8 cellular contexts compared by ENCODE assay signal in genomic region chr15:55290361-55291057, GRCh38. TPM values are rescaled to one million over a fixed set of nuclear protein-coding genes. Genes with fewer than 3 reads are reported as not detected.
A peak's percentile ranks its signal among the peaks of the same experiment; 100 is the strongest.
DNase-seq lines count a peak whose midpoint lies in the region; ATAC-seq and TF ChIP-seq lines count a peak whose summit lies in the region.

No MANE protein-coding gene starts in this region.

- peak; percentile 95 for TF ChIP-seq CTCF in Panc1 (IDR thresholded peaks at IDR 0.05)

- H3K36me3 Mint-ChIP-seq in activated T-helper 1 cell treated with anti-CD3 and anti-CD28 coated beads, Interleukin-12 subunit alpha, Interleukin-12 subunit beta, Interleukin-2, Interleukin-4 antibody, amounts not matched to agents 30 ng/mL and 10 ng/mL and 1 ng/mL, durations not matched to agents 14 hours and 24 hours and 36 hours (ENCODE audit: low read depth): peaks cover 22% of the 10 kb centered on the region
- peaks cover 0 to 4% (median 3%) of the 10 kb centered on the region in 3 donors for H3K36me3 Mint-ChIP-seq in naive thymus-derived CD8-positive, alpha-beta T cell

- CTCF ChIA-PET in Panc1 (lab: Charles Lee): no interaction called here

- no TSS peak for BruUV-seq in Panc1 (replicated peaks; lab: Mats Ljungman, UMichigan)

- peaks cover 32% of the 10 kb centered on the region for H3K4me1 Mint-ChIP-seq in activated T-helper 1 cell treated with anti-CD3 and anti-CD28 coated beads, Interleukin-12 subunit alpha, Interleukin-12 subunit beta, Interleukin-2, Interleukin-4 antibody, amounts not matched to agents 30 ng/mL and 10 ng/mL and 1 ng/mL, durations not matched to agents 14 hours and 24 hours and 36 hours (ENCODE audit: low read depth)
- H3K4me1 Mint-ChIP-seq in naive thymus-derived CD8-positive, alpha-beta T cell: peaks cover 18 to 39% (median 36%) of the 10 kb centered on the region in 4 donors

- H3K9me3 ChIP-seq in Panc1 (ENCODE audit: control insufficient read depth, insufficient read depth, low read depth, low read length): no peaks in the 10 kb centered on the region

- H3K4me1 ChIP-seq in Panc1 (ENCODE audit: control insufficient read depth, insufficient read depth, low read length): peaks cover 4% of the 10 kb centered on the region; the same call in 1 of the 2 replicates

- 0 out of 2 replicates have a peak overlapping the region, but pooled peaks have one; percentile 34 for H3K27ac ChIP-seq in Panc1 (ENCODE audit: low read length)

- H3K27ac Mint-ChIP-seq in activated T-helper 1 cell treated with anti-CD3 and anti-CD28 coated beads, Interleukin-12 subunit alpha, Interleukin-12 subunit beta, Interleukin-2, Interleukin-4 antibody, amounts not matched to agents 30 ng/mL and 10 ng/mL and 1 ng/mL, durations not matched to agents 14 hours and 24 hours and 36 hours: peak overlapping the region; percentile 91
- H3K27ac Mint-ChIP-seq in naive thymus-derived CD8-positive, alpha-beta T cell: peak overlapping the region; percentile 86 to 98 (median 95)

- H3K27me3 Mint-ChIP-seq in activated T-helper 1 cell treated with anti-CD3 and anti-CD28 coated beads, Interleukin-12 subunit alpha, Interleukin-12 subunit beta, Interleukin-2, Interleukin-4 antibody, amounts not matched to agents 30 ng/mL and 10 ng/mL and 1 ng/mL, durations not matched to agents 14 hours and 24 hours and 36 hours (ENCODE audit: insufficient read depth): no peaks in the 10 kb centered on the region
- H3K27me3 Mint-ChIP-seq in naive thymus-derived CD8-positive, alpha-beta T cell: peaks cover 0 to 3% (median 0%) of the 10 kb centered on the region in 5 donors

- H3K4me3 Mint-ChIP-seq in activated T-helper 1 cell treated with anti-CD3 and anti-CD28 coated beads, Interleukin-12 subunit alpha, Interleukin-12 subunit beta, Interleukin-2, Interleukin-4 antibody, amounts not matched to agents 30 ng/mL and 10 ng/mL and 1 ng/mL, durations not matched to agents 14 hours and 24 hours and 36 hours: peak overlapping the region; percentile 86
- H3K4me3 Mint-ChIP-seq in naive thymus-derived CD8-positive, alpha-beta T cell: peak overlapping the region; percentile 85 to 95 (median 92)

- peak; percentile 70 for ATAC-seq in GM21825 (IDR thresholded peaks at IDR 0.05; ENCODE audit: unreplicated experiment)
- peak; percentile 96 for ATAC-seq in Panc1
- ATAC-seq in naive thymus-derived CD8-positive, alpha-beta T cell: peak; percentile 79 to 83

- H3K36me3 ChIP-seq in Panc1 (ENCODE audit: control insufficient read depth, insufficient read depth, low read length): no peaks in the 10 kb centered on the region

- intact Hi-C loops in Panc1 (cut with micrococcal nuclease; ENCODE audit: unreplicated experiment): loop anchor here (1.0 kb wide), 1 partner anchor 73 kb away; no protein-coding TSS in a partner anchor
- intact Hi-C loops in activated T-helper 1 cell treated with anti-CD3 and anti-CD28 coated beads, Interleukin-12 subunit alpha, Interleukin-12 subunit beta, Interleukin-2, Interleukin-4 antibody, amounts not matched to agents 30 ng/mL and 10 ng/mL and 1 ng/mL, durations not matched to agents 14 hours and 24 hours and 36 hours (cut with micrococcal nuclease): loop anchor here (1.0 to 2.0 kb wide), 6 partner anchors 10 to 149 kb away; partner anchors contain the start of genes CCPG1, PIERCE2, PIGB and PIGBOS1

- in situ Hi-C loops in Panc1 (cut with HindIII; ENCODE audit: low pct_unique_long_range_greater_than_20kb, low sequenced_read_pairs): no loop called here

- H3K27me3 ChIP-seq in Panc1 (ENCODE audit: control insufficient read depth, insufficient read depth, low read length): no peaks in the 10 kb centered on the region

- no peaks in the 10 kb centered on the region for H3K9me3 Mint-ChIP-seq in activated T-helper 1 cell treated with anti-CD3 and anti-CD28 coated beads, Interleukin-12 subunit alpha, Interleukin-12 subunit beta, Interleukin-2, Interleukin-4 antibody, amounts not matched to agents 30 ng/mL and 10 ng/mL and 1 ng/mL, durations not matched to agents 14 hours and 24 hours and 36 hours
- H3K9me3 Mint-ChIP-seq in naive thymus-derived CD8-positive, alpha-beta T cell: no peaks in the 10 kb centered on the region

- DNase-seq in EH (ENCODE audit: low read depth): peak; percentile 77
- DNase-seq in KG1 (lab: John Stamatoyannopoulos, UW): peak; percentile 77
- DNase-seq in Panc1 (ENCODE audit: low read depth, low spot score): no peak
- peak; percentile 76 for DNase-seq in activated T-helper 1 cell treated with anti-CD3 and anti-CD28 coated beads, Interleukin-12 subunit alpha, Interleukin-12 subunit beta, Interleukin-2, Interleukin-4 antibody, amounts not matched to agents 30 ng/mL and 10 ng/mL and 1 ng/mL, durations not matched to agents 14 hours and 24 hours and 36 hours (ENCODE audit: low spot score)
- DNase-seq in fibroblast of gingiva (ENCODE audit: low read depth): peak; percentile 73
- peak; percentile 73 to 91 (median 82) for DNase-seq in naive thymus-derived CD8-positive, alpha-beta T cell
- peak; percentile 57 to 83 (median 74) for DNase-seq in stimulated activated naive CD4-positive, alpha-beta T cell (lab: John Stamatoyannopoulos, UW)

- POLR2A ChIA-PET in Panc1 (lab: Charles Lee): no interaction called here
- POLR2A ChIA-PET in naive thymus-derived CD8-positive, alpha-beta T cell (lab: Charles Lee): interaction anchor here (1.1 to 2.9 kb wide), 5 partner anchors 10 to 94 kb away, joined by 3 to 9 read pairs (median 7); partner anchors contain the start of gene RSL24D1

- peak overlapping the region; percentile 69 to 93 for H3K4me3 ChIP-seq in Panc1 (ENCODE audit: low read depth in 2 of 2, low read length in 2 of 2)

RNA-seq across cellular contexts. Expression of gene RAB27A, which starts 0.9 kb away (rescaled TPM):
- total RNA-seq in Panc1 (2021; ENCODE audit: unreplicated experiment): 8.0 TPM
- 2.5 TPM for polyA plus RNA-seq in Panc1 (2012; ENCODE audit: insufficient read length)
- total RNA-seq in activated T-helper 1 cell treated with anti-CD3 and anti-CD28 coated beads, Interleukin-12 subunit alpha, Interleukin-12 subunit beta, Interleukin-2, Interleukin-4 antibody, amounts not matched to agents 30 ng/mL and 10 ng/mL and 1 ng/mL, durations not matched to agents 14 hours and 24 hours and 36 hours: 98.6 and 100 TPM in 2 replicates
- total RNA-seq in naive thymus-derived CD8-positive, alpha-beta T cell: 10 to 100 TPM; 26.2 to 28.0 TPM
- polyA plus RNA-seq in naive thymus-derived CD8-positive, alpha-beta T cell: 10 to 100 TPM; 35.0 to 88.0 (median 39.3) TPM

RNA-seq across cellular contexts. Expression of gene PIGBOS1, which starts 28.4 kb away (rescaled TPM):
- total RNA-seq in Panc1 (2021; ENCODE audit: unreplicated experiment): 13.4 TPM
- 10.8 TPM for polyA plus RNA-seq in Panc1 (2012; ENCODE audit: insufficient read length)
- 10.3 and 11.8 TPM in 2 replicates for total RNA-seq in activated T-helper 1 cell treated with anti-CD3 and anti-CD28 coated beads, Interleukin-12 subunit alpha, Interleukin-12 subunit beta, Interleukin-2, Interleukin-4 antibody, amounts not matched to agents 30 ng/mL and 10 ng/mL and 1 ng/mL, durations not matched to agents 14 hours and 24 hours and 36 hours
- total RNA-seq in naive thymus-derived CD8-positive, alpha-beta T cell: 10 to 100 TPM; 15.7 to 16.5 TPM
- polyA plus RNA-seq in naive thymus-derived CD8-positive, alpha-beta T cell: 10 to 100 TPM; 28.4 to 37.5 (median 34.0) TPM

RNA-seq across cellular contexts. Expression of gene PIGB, which starts 28.5 kb away (rescaled TPM):
- 19.3 TPM for total RNA-seq in Panc1 (2021; ENCODE audit: unreplicated experiment)
- 11.6 TPM for polyA plus RNA-seq in Panc1 (2012; ENCODE audit: insufficient read length)
- 14.0 and 19.9 TPM in 2 replicates for total RNA-seq in activated T-helper 1 cell treated with anti-CD3 and anti-CD28 coated beads, Interleukin-12 subunit alpha, Interleukin-12 subunit beta, Interleukin-2, Interleukin-4 antibody, amounts not matched to agents 30 ng/mL and 10 ng/mL and 1 ng/mL, durations not matched to agents 14 hours and 24 hours and 36 hours
- 10 to 100 TPM; 12.4 to 21.2 TPM for total RNA-seq in naive thymus-derived CD8-positive, alpha-beta T cell
- 10 to 100 TPM; 10.8 to 15.3 (median 13.5) TPM for polyA plus RNA-seq in naive thymus-derived CD8-positive, alpha-beta T cell
